8 cellular contexts compared by ENCODE assay signal in genomic region chr3:88058322-88058592, GRCh38.
DNase-seq lines count a peak whose midpoint lies in the region; ATAC-seq and TF ChIP-seq lines count a peak whose summit lies in the region.

No MANE protein-coding gene starts in this region.

- DNase-seq in HuH-7.5 (ENCODE audit: low spot score) (peak; percentile 12), NCI-H524 (lab: John Stamatoyannopoulos, UW) (no peak), NK-92 (lab: John Stamatoyannopoulos, UW; ENCODE audit: unreplicated experiment) (no peak), AG08396 (ENCODE audit: low spot score) (no peak)
- no peak for DNase-seq in activated CD8-positive, alpha-beta memory T cell treated with anti-CD3 and anti-CD28 coated beads, Interleukin-2, amount 50 U/mL, for 4 hours

- ATAC-seq in GM19328 (IDR thresholded peaks at IDR 0.05; ENCODE audit: unreplicated experiment): peak; percentile 15

- peak overlapping the region; percentile 92 for H3K27ac ChIP-seq in cingulate gyrus (ENCODE audit: low read depth, low read length)

- peak overlapping the region; percentile 98 to 100 (median 99) for H3K4me3 Mint-ChIP-seq in nephron

- H3K36me3 Mint-ChIP-seq in nephron (ENCODE audit: low read depth): peaks cover 30% of the 10 kb centered on the region

- H3K9me3 Mint-ChIP-seq in nephron: no peaks in the 10 kb centered on the region

- H3K4me1 Mint-ChIP-seq in nephron: peaks cover 48% of the 10 kb centered on the region

- TF ChIP-seq CTCF in nephron (IDR thresholded peaks at IDR 0.05; ENCODE audit: unreplicated experiment in 3 of 3): no peak

- H3K27ac Mint-ChIP-seq in nephron: peak overlapping the region; percentile 89 to 97 (median 96)

- no peaks in the 10 kb centered on the region for H3K27me3 Mint-ChIP-seq in nephron (ENCODE audit: low read depth)
